Comparison of ENCODE assay signal across 8 cellular contexts in genomic region chr7:92589056-92589455, GRCh38. TPM values are rescaled to one million over a fixed set of nuclear protein-coding genes. Genes with fewer than 3 reads are reported as not detected.
A peak's percentile ranks its signal among the peaks of the same experiment; 100 is the strongest.
DNase-seq lines count a peak whose midpoint lies in the region; ATAC-seq, FAIRE-seq and TF ChIP-seq lines count a peak whose summit lies in the region.

No MANE protein-coding gene starts in this region.

- 34% methylated on average over 7 of the region's 7 CpGs for WGBS in HepG2 (ENCODE audit: low lambda C conversion rate)
- 68% methylated on average over 7 of the region's 7 CpGs for WGBS in thymus
- 21 to 40% (median 25%) methylated on average over 7 of the region's 7 CpGs for WGBS in small intestine, 3 donors

- H3K4me2 ChIP-seq in HepG2 (ENCODE audit: low read depth, low read length) = peak overlapping the region; percentile 84

- peaks cover 52% of the 10 kb centered on the region for H3K4me1 Mint-ChIP-seq in activated CD8-positive, alpha-beta memory T cell treated with anti-CD3 and anti-CD28 coated beads, Interleukin-2, amount 10 ng/mL, durations not matched to agents 7 days and 5 days

- no peak for ATAC-seq in activated CD8-positive, alpha-beta memory T cell treated with anti-CD3 and anti-CD28 coated beads, Interleukin-2, amount 10 ng/mL, durations not matched to agents 7 days and 5 days
- no peak for ATAC-seq in HepG2

- peak overlapping the region; percentile 88 for H3K4me3 Mint-ChIP-seq in activated CD8-positive, alpha-beta memory T cell treated with anti-CD3 and anti-CD28 coated beads, Interleukin-2, amount 10 ng/mL, durations not matched to agents 7 days and 5 days

- no peak for TF ChIP-seq EP300 in HepG2 (IDR thresholded peaks at IDR 0.05; ENCODE audit: low read depth in 2 of 2, low read length in 2 of 2)
- TF ChIP-seq EP300 in HepG2 (CRISPR knock-in tag; IDR thresholded peaks at IDR 0.05; ENCODE audit: borderline replicate concordance) = no peak

- CTCF ChIA-PET in activated CD8-positive, alpha-beta memory T cell treated with anti-CD3 and anti-CD28 coated beads, Interleukin-2, amount 10 ng/mL, durations not matched to agents 7 days and 5 days (lab: Charles Lee) = interaction anchor here (0.8 to 4.8 kb wide), 5 partner anchors 9 to 141 kb away, joined by 3 to 32 read pairs (median 3); no protein-coding TSS in a partner anchor
- CTCF ChIA-PET in HepG2 (lab: Yijun Ruan, JAX; ENCODE audit: low intra/inter-chr PET ratio, low total read pairs) = no interaction called here

- no peak for TF ChIP-seq POLR2A in HepG2 (IDR thresholded peaks at IDR 0.05; ENCODE audit: insufficient read depth in 1 of 2, low read depth in 2 of 2, low read length in 2 of 2)

- H2AFZ ChIP-seq in HepG2 (ENCODE audit: low read length) = no peak overlapping the region

- H3K27me3 ChIP-seq in adipocyte (replicated peaks; ENCODE audit: control insufficient read depth, insufficient read depth, low read length) (no peaks in the 10 kb centered on the region), HepG2 (ENCODE audit: control insufficient read depth in 1 of 2, insufficient read depth in 2 of 2, low read length in 2 of 2) (peaks cover 1 to 17% of the 10 kb centered on the region in 2 experiments; a peak in 2 of 5 replicates), thymus (ENCODE audit: control insufficient read depth, insufficient read depth) (no peaks in the 10 kb centered on the region), small intestine (ENCODE audit: control insufficient read depth in 2 of 2, insufficient read depth in 2 of 2, low read length in 2 of 2) (no peaks in the 10 kb centered on the region)

- H3K4me3 ChIP-seq in adipocyte (ENCODE audit: low read length) (peak overlapping the region; percentile 95), HepG2 (replicated peaks in 1 of 3; ENCODE audit: insufficient read depth in 1 of 3, low read depth in 2 of 3, low read length in 3 of 3) (peak overlapping the region; percentile 66 to 90 (median 79)), thymus (ENCODE audit: low read length) (peak overlapping the region; percentile 79), small intestine (ENCODE audit: low read depth in 1 of 2, low read length in 2 of 2) (peak overlapping the region in 1 of 2 donors; percentile 91)

- H3K27ac Mint-ChIP-seq in activated CD8-positive, alpha-beta memory T cell treated with anti-CD3 and anti-CD28 coated beads, Interleukin-2, amount 10 ng/mL, durations not matched to agents 7 days and 5 days = peak overlapping the region; percentile 97

- peaks cover 56% of the 10 kb centered on the region for H3K79me2 ChIP-seq in HepG2 (ENCODE audit: insufficient read depth, low read length)

- H3K27me3 Mint-ChIP-seq in activated CD8-positive, alpha-beta memory T cell treated with anti-CD3 and anti-CD28 coated beads, Interleukin-2, amount 10 ng/mL, durations not matched to agents 7 days and 5 days = peaks cover 3% of the 10 kb centered on the region

- TF ChIP-seq CTCF in HepG2 (CRISPR knock-in tag; IDR thresholded peaks at IDR 0.05) = no peak

- POLR2A ChIA-PET in HepG2 (lab: Yijun Ruan, JAX) = no interaction called here

- H3K36me3 Mint-ChIP-seq in activated CD8-positive, alpha-beta memory T cell treated with anti-CD3 and anti-CD28 coated beads, Interleukin-2, amount 10 ng/mL, durations not matched to agents 7 days and 5 days = peaks cover 29% of the 10 kb centered on the region

- peaks cover 35% of the 10 kb centered on the region for H3K4me1 ChIP-seq in adipocyte (ENCODE audit: control insufficient read depth, insufficient read depth, low read length)
- H3K4me1 ChIP-seq in HepG2 (ENCODE audit: insufficient read depth, low read length) = peaks cover 53% of the 10 kb centered on the region
- H3K4me1 ChIP-seq in thymus (ENCODE audit: control insufficient read depth, insufficient read depth, low read length) = peaks cover 9% of the 10 kb centered on the region
- peaks cover 0 to 6% of the 10 kb centered on the region in 2 donors for H3K4me1 ChIP-seq in small intestine (ENCODE audit: control insufficient read depth in 2 of 2, insufficient read depth in 1 of 2, low read depth in 1 of 2, low read length in 1 of 2)

- peaks cover 46% of the 10 kb centered on the region for H4K20me1 ChIP-seq in HepG2 (ENCODE audit: insufficient read depth, low read length)

- TF ChIP-seq RAD21 in HepG2 (CRISPR knock-in tag; IDR thresholded peaks at IDR 0.05) = no peak

- H3K27ac ChIP-seq in HepG2 (ENCODE audit: extremely low read length, insufficient read depth, low read length) (peak overlapping the region; percentile 91), thymus (ENCODE audit: low read depth) (no peak overlapping the region), small intestine (ENCODE audit: low read depth in 1 of 2, low read length in 1 of 2) (no peak overlapping the region)

- H3K36me3 ChIP-seq in adipocyte (ENCODE audit: control insufficient read depth, insufficient read depth, low read length, severe bottlenecking) (no peaks in the 10 kb centered on the region), HepG2 (replicated peaks in 1 of 2; ENCODE audit: control insufficient read depth in 1 of 2, insufficient read depth in 2 of 2, low read length in 2 of 2) (no peaks in the 10 kb centered on the region; a peak in 1 of 5 replicates), thymus (ENCODE audit: control insufficient read depth, insufficient read depth) (no peaks in the 10 kb centered on the region), small intestine (ENCODE audit: control insufficient read depth in 2 of 2, insufficient read depth in 2 of 2, low read length in 2 of 2) (no peaks in the 10 kb centered on the region)

- DNase-seq in activated CD8-positive, alpha-beta memory T cell treated with anti-CD3 and anti-CD28 coated beads, Interleukin-2, amount 10 ng/mL, durations not matched to agents 7 days and 5 days = no peak
- DNase-seq in activated CD8-positive, alpha-beta memory T cell treated with anti-CD3 and anti-CD28 coated beads, Interleukin-2, amount 50 U/mL, for 4 hours = no peak
- no peak for DNase-seq in adipocyte (ENCODE audit: low read depth)
- DNase-seq in HepG2 (ENCODE audit: low spot score) = no peak
- DNase-seq in small intestine = no peak
- DNase-seq in DMS153 (lab: John Stamatoyannopoulos, UW) = no peak
- no peak for DNase-seq in HCEC 1CT

- FAIRE-seq in HepG2 (lab: Jason Lieb, UNC) (no peak), small intestine (lab: Jason Lieb, UNC) (no peak)

- no peaks in the 10 kb centered on the region for H3K9me3 Mint-ChIP-seq in activated CD8-positive, alpha-beta memory T cell treated with anti-CD3 and anti-CD28 coated beads, Interleukin-2, amount 10 ng/mL, durations not matched to agents 7 days and 5 days (ENCODE audit: low read depth)

- H3K9me3 ChIP-seq in adipocyte (ENCODE audit: control insufficient read depth, low read length) = no peaks in the 10 kb centered on the region
- no peaks in the 10 kb centered on the region for H3K9me3 ChIP-seq in HepG2 (ENCODE audit: low read length)
- H3K9me3 ChIP-seq in thymus (ENCODE audit: control insufficient read depth) = no peaks in the 10 kb centered on the region
- H3K9me3 ChIP-seq in small intestine (ENCODE audit: control insufficient read depth, low read depth) = no peaks in the 10 kb centered on the region

- intact Hi-C loops in HepG2 (cut with micrococcal nuclease; ENCODE audit: unreplicated experiment) = no loop called here

- in situ Hi-C loops in HepG2 (cut with HindIII; ENCODE audit: extremely low pct_ligation_motif_present, low pct_unique_long_range_greater_than_20kb) = no loop called here

- peak overlapping the region; percentile 94 for H3K9ac ChIP-seq in adipocyte (ENCODE audit: low read length)
- peak overlapping the region; percentile 94 for H3K9ac ChIP-seq in HepG2 (ENCODE audit: insufficient read depth, low read depth, low read length)

- TSS peak; percentile 51 for BruUV-seq in HepG2 (replicated peaks; lab: Mats Ljungman, UMichigan)

RNA-seq across cellular contexts. Expression of gene FAM133B, which starts 1.1 kb away (rescaled TPM):
- total RNA-seq in activated CD8-positive, alpha-beta memory T cell treated with anti-CD3 and anti-CD28 coated beads, Interleukin-2, amount 10 ng/mL, durations not matched to agents 7 days and 5 days = 10 to 100 TPM; 30.8 to 35.9 TPM
- total RNA-seq in HepG2 (2016; rRNA removed; fragmentation: Illumina TruSeq; extraction: Trizol) = 56.3 and 65.5 TPM in 2 replicates
- total RNA-seq in HepG2 (2016; cell fraction: cytosol; rRNA removed; fragmentation: Illumina TruSeq; extraction: Trizol; ENCODE audit: low read depth) = 13.3 and 17.4 TPM in 2 replicates
- total RNA-seq in HepG2 (2016; cell fraction: insoluble cytoplasmic fraction; rRNA removed; fragmentation: Illumina TruSeq; extraction: Trizol) = 55.3 and 69.7 TPM in 2 replicates
- 23.5 and 27.3 TPM in 2 replicates for total RNA-seq in HepG2 (2016; cell fraction: membrane; rRNA removed; fragmentation: Illumina TruSeq; extraction: Trizol)
- total RNA-seq in HepG2 (2016; cell fraction: nucleus; rRNA removed; fragmentation: Illumina TruSeq; extraction: Trizol) = 62.3 and 63.2 TPM in 2 replicates
- polyA plus RNA-seq in HepG2 (2011; rRNA removed) (19.6 and 29.1 TPM in 2 replicates), thymus (29.1 TPM), small intestine (10 to 100 TPM; 14.2 to 25.4 (median 23.7) TPM)
- 8.9 and 12.8 TPM in 2 replicates for polyA plus RNA-seq in HepG2 (2011; cell fraction: cytosol; rRNA removed)
- 12.6 and 37.9 TPM in 2 replicates for polyA plus RNA-seq in HepG2 (2011; cell fraction: nucleus; rRNA removed)
- 26.6 and 33.0 TPM in 2 replicates for polyA plus RNA-seq in HepG2 (2012)
- polyA plus RNA-seq in HepG2 (2016; cell fraction: cytosol; fragmentation: Illumina TruSeq; extraction: Trizol; ENCODE audit: low read depth) = 5.0 and 5.5 TPM in 2 replicates
- 69.4 and 78.5 TPM in 2 replicates for polyA plus RNA-seq in HepG2 (2016; cell fraction: insoluble cytoplasmic fraction; fragmentation: Illumina TruSeq; extraction: Trizol; ENCODE audit: low read depth)
- polyA plus RNA-seq in HepG2 (2016; cell fraction: membrane; fragmentation: Illumina TruSeq; extraction: Trizol; ENCODE audit: low read depth) = 13.1 and 14.8 TPM in 2 replicates
- 69.9 and 72.0 TPM in 2 replicates for polyA plus RNA-seq in HepG2 (2016; cell fraction: nucleus; fragmentation: Illumina TruSeq; extraction: Trizol; ENCODE audit: insufficient read depth, low read depth)
- polyA minus RNA-seq in HepG2 (2011; rRNA and poly(A)+ RNA removed; ENCODE audit: low replicate concordance) = 11.4 and 17.2 TPM in 2 replicates
- 6.9 and 11.3 TPM in 2 replicates for polyA minus RNA-seq in HepG2 (2011; cell fraction: cytosol; rRNA and poly(A)+ RNA removed)
- polyA minus RNA-seq in HepG2 (2011; cell fraction: nucleus; rRNA and poly(A)+ RNA removed) = 51.7 and 63.1 TPM in 2 replicates
